Comparison of ENCODE assay signal across 8 cellular contexts in the genomic region with DNA sequence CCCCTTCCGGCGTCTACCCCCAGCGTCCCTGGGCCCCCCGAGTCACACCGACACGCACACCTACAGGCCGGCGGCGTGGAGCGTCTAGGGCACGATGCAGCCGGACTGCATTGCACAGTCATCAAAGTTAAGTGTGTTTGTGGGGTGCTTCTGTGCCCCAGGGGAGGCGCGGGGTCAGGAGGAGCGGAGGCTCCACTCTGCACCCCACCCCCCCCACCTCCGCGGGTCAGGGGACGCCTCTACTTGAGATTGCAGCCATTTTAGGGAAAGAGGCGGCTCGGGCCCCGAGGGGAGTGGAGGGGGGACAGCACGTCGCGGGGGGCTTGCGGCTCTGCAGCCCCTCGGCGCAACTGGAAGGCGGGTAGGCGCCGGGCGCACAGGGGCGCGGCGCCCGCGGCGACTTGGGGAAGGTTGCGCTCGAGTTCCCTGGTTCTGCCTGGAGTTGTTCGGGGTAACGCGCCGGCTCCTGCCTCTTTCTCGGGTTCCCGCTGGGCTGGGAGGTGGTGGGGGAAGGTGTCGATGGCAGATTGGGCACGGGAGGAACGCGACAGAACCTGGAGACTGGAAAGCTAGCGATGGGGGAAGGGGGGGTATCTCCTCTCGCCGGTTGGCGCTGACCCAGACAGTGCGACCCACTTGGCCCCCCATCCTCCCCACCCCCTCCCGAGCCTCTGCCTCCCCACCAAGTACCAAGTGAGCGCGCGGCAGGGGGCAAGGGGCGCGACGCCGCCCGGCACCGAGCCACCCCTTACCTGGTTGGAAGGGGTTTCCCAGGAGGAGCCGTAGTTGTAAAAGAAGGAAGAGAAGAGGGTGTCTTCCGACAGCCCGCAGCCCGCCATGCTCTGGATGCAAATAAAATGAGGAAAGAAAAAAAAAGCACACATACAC.
DNase-seq lines count a peak whose midpoint lies in the region; ATAC-seq, FAIRE-seq and TF ChIP-seq lines count a peak whose summit lies in the region.

No MANE protein-coding gene starts in this region.

- no peak for FAIRE-seq in H1 (lab: Jason Lieb, UNC)

- H3K4me1 Mint-ChIP-seq in T-cell (peaks cover 32 to 41% (median 39%) of the 10 kb centered on the region in 3 donors), naive B cell (peaks cover 28 to 45% (median 32%) of the 10 kb centered on the region in 3 donors)

- peak overlapping the region; percentile 96 to 100 for H3K4me2 ChIP-seq in H1 (ENCODE audit: insufficient read depth in 1 of 2, low read depth in 2 of 2, low read length in 2 of 2)

- H3K27me3 Mint-ChIP-seq in T-cell (peaks cover 61 to 65% of the 10 kb centered on the region in 2 donors), naive B cell (peaks cover 80 to 96% (median 89%) of the 10 kb centered on the region in 3 donors)

- TF ChIP-seq EP300 in H1 (IDR thresholded peaks at IDR 0.05; ENCODE audit: borderline replicate concordance in 1 of 2, low read depth in 2 of 2, low read length in 2 of 2), result no peak

- H2BK15ac ChIP-seq in H1 (ENCODE audit: low read length), result no peak overlapping the region

- peak overlapping the region; percentile 41 for H4K8ac ChIP-seq in H1 (ENCODE audit: extremely low read depth, insufficient read depth, low read length)

- no peaks in the 10 kb centered on the region for H3K79me1 ChIP-seq in H1 (ENCODE audit: low read depth, low read length)

- H3K18ac ChIP-seq in H1 (ENCODE audit: extremely low read depth, low read length), result peak overlapping the region; percentile 88

- no peak overlapping the region for H2BK120ac ChIP-seq in H1 (replicated peaks; ENCODE audit: low read depth, low read length)

- TF ChIP-seq POLR2A in H1 (IDR thresholded peaks at IDR 0.05; ENCODE audit: control extremely low read depth in 1 of 2, low read depth in 2 of 2, low read length in 2 of 2) (no peak), uterus (IDR thresholded peaks at IDR 0.05) (no peak)

- H3K23ac ChIP-seq in H1 (ENCODE audit: insufficient read length), result no peak overlapping the region

- H4K5ac ChIP-seq in H1 (ENCODE audit: insufficient read length, low read depth, low read length), result no peak overlapping the region

- ATAC-seq in T-cell (replicated peaks in 1 of 4), result no peak
- ATAC-seq in naive B cell (ENCODE audit: low read depth in 2 of 2), result no peak
- no peak for ATAC-seq in HG03571 (IDR thresholded peaks at IDR 0.05; ENCODE audit: unreplicated experiment)

- peak; percentile 24 for DNase-seq in NCI-H1105 (lab: John Stamatoyannopoulos, UW)
- no peak for DNase-seq in NCI-H1105 treated with DMSO at 0.1 percent for 48 hours (lab: John Stamatoyannopoulos, UW)
- peak in 2 of 34 experiments; percentile 2 to 6 for DNase-seq in T-cell
- DNase-seq in H1 (ENCODE audit: low read depth in 1 of 2, low spot score in 2 of 2), result peak in 1 of 2 experiments; percentile 83
- DNase-seq in naive B cell, result no peak
- peak; percentile 16 to 34 for DNase-seq in uterus
- no peak for DNase-seq in NCI-H510A (lab: John Stamatoyannopoulos, UW)

- H3K56ac ChIP-seq in H1 (replicated peaks; ENCODE audit: insufficient read length, low read depth, low read length), result no peak overlapping the region

- no peak overlapping the region; the same call in 1 of the 2 replicates for H2BK5ac ChIP-seq in H1 (ENCODE audit: low read depth, low read length)

- peaks cover 6 to 14% (median 10%) of the 10 kb centered on the region in 4 experiments for H3K4me1 ChIP-seq in H1 (replicated peaks in 1 of 4; ENCODE audit: control insufficient read depth in 3 of 4, insufficient read depth in 4 of 4, low read length in 3 of 4)
- H3K4me1 ChIP-seq in uterus, result peaks cover 0 to 9% of the 10 kb centered on the region in 2 donors

- CTCF ChIA-PET in T-cell (lab: Charles Lee) (no interaction called here), H1 (lab: Charles Lee; ENCODE audit: partially characterized antibody) (interaction anchor here (0.5 to 1.9 kb wide), 14 partner anchors 8 to 985 kb away, joined by 3 to 11 read pairs (median 4); no protein-coding TSS in a partner anchor)

- H3K9ac ChIP-seq in H1 (replicated peaks in 1 of 4; ENCODE audit: extremely low read depth in 1 of 4, low read depth in 3 of 4, low read length in 3 of 4), result peak overlapping the region in 2 of 4 experiments; percentile 25 to 31; a peak in 2 of 7 replicates

- H2BK20ac ChIP-seq in H1 (ENCODE audit: low read length), result no peak overlapping the region

- H2AFZ ChIP-seq in H1 (ENCODE audit: low read length), result no peak overlapping the region; the same call in 1 of the 2 replicates

- POLR2A ChIA-PET in T-cell (lab: Charles Lee) (no interaction called here), H1 (lab: Charles Lee; ENCODE audit: partially characterized antibody) (interaction anchor here (0.9 to 4.2 kb wide), 12 partner anchors 10 to 232 kb away, joined by 3 to 28 read pairs (median 4); partner anchors contain the start of gene DHX15)

- H2BK12ac ChIP-seq in H1 (ENCODE audit: low read depth, low read length), result peak overlapping the region; percentile 44; the same call in 1 of the 2 replicates

- H3K36me3 ChIP-seq in H1 (ENCODE audit: control insufficient read depth in 2 of 4, insufficient read depth in 4 of 4, low read length in 3 of 4) (no peaks in the 10 kb centered on the region; a peak in 1 of 8 replicates), uterus (no peaks in the 10 kb centered on the region)

- H3K4me3 Mint-ChIP-seq in T-cell (peak overlapping the region; percentile 86 to 96 (median 92)), naive B cell (peak overlapping the region; percentile 81 to 95 (median 92))

- H3K9me3 Mint-ChIP-seq in T-cell (no peaks in the 10 kb centered on the region), naive B cell (peaks cover 0 to 2% (median 0%) of the 10 kb centered on the region in 7 donors)

- peak overlapping the region; percentile 62 for H4K91ac ChIP-seq in H1 (replicated peaks; ENCODE audit: insufficient read length, low read length)

- WGBS in H1 (ENCODE audit: extremely low coverage in 1 of 2, insufficient coverage in 1 of 2, insufficient read length in 1 of 2, insufficient replicate concordance in 2 of 2, low coverage in 1 of 2, low lambda C conversion rate in 2 of 2, missing lambda C conversion rate in 1 of 2), 2 experiments, result 4% methylated on average over 54 of the region's 68 CpGs; no CpG with 5 or more reads in 1 of the 2 experiments

- no peak overlapping the region for H2AK5ac ChIP-seq in H1 (ENCODE audit: low read depth, low read length)

- intact Hi-C loops in uterus (cut with DNase I; ENCODE audit: low total_unique reads), result no loop called here

- H3K4me3 ChIP-seq in H1 (ENCODE audit: extremely low read depth in 1 of 4, insufficient read depth in 2 of 4, low read depth in 3 of 4, low read length in 4 of 4) (peak overlapping the region; percentile 66 to 80 (median 76)), uterus (peak overlapping the region; percentile 40 to 43)

- H3K27ac ChIP-seq in H1 (ENCODE audit: low read depth, low read length), result no peak overlapping the region
- peak overlapping the region; percentile 65 to 76 for H3K27ac ChIP-seq in uterus

- no peak overlapping the region for H3K4ac ChIP-seq in H1 (replicated peaks; ENCODE audit: insufficient read length, low read depth, low read length)

- H3K9me3 ChIP-seq in H1 (ENCODE audit: insufficient read depth in 2 of 2, low read depth in 1 of 2, low read length in 1 of 2) (no peaks in the 10 kb centered on the region), uterus (no peaks in the 10 kb centered on the region)

- peaks cover 26% of the 10 kb centered on the region for H3K23me2 ChIP-seq in H1 (ENCODE audit: low read depth, low read length)

- no peaks in the 10 kb centered on the region for H3K79me2 ChIP-seq in H1 (ENCODE audit: control insufficient read depth in 1 of 2, insufficient read depth in 2 of 2, low read length in 2 of 2)

- peaks cover 0 to 1% of the 10 kb centered on the region in 2 experiments for H4K20me1 ChIP-seq in H1 (replicated peaks in 1 of 2; ENCODE audit: control insufficient read depth in 1 of 2, insufficient read depth in 2 of 2, low read length in 2 of 2)

- no peak for TF ChIP-seq RAD21 in H1 (IDR thresholded peaks at IDR 0.05 in 1 of 2, conservative IDR thresholded peaks at IDR 0.05 in 1 of 2; ENCODE audit: low read depth in 2 of 2, low read length in 2 of 2)

- H3K27ac Mint-ChIP-seq in T-cell, result no peak overlapping the region
- peak overlapping the region in 4 of 6 donors; percentile 62 to 88 (median 72) for H3K27ac Mint-ChIP-seq in naive B cell

- H3K36me3 Mint-ChIP-seq in T-cell (no peaks in the 10 kb centered on the region), naive B cell (peaks cover 0 to 17% of the 10 kb centered on the region in 2 donors)

- H3K27me3 ChIP-seq in H1 (replicated peaks in 1 of 4; ENCODE audit: control insufficient read depth in 3 of 4, extremely low read depth in 1 of 4, insufficient read depth in 3 of 4, low read length in 3 of 4) (peaks cover 0 to 17% (median 8%) of the 10 kb centered on the region in 4 experiments; a peak in 6 of 7 replicates), uterus (no peaks in the 10 kb centered on the region)

- no peak overlapping the region for H3K14ac ChIP-seq in H1 (ENCODE audit: insufficient read length)

- no peak for TF ChIP-seq CTCF in H1 (IDR thresholded peaks at IDR 0.05; ENCODE audit: control extremely low read depth in 1 of 3, insufficient read depth in 1 of 3, low read depth in 1 of 3, low read length in 3 of 3)
- no peak for TF ChIP-seq CTCF in uterus (IDR thresholded peaks at IDR 0.05)

TF ChIP-seq in H1, 55 proteins besides CTCF, POLR2A, EP300 and RAD21:
- TF ChIP-seq PHF8 (conservative IDR thresholded peaks at IDR 0.05; ENCODE audit: low read depth, low read length), result peak; percentile 19; the same call in 1 of the 2 replicates
- TF ChIP-seq SIN3A (conservative IDR thresholded peaks at IDR 0.05 in 1 of 2, IDR thresholded peaks at IDR 0.05 in 1 of 2; ENCODE audit: low read depth in 1 of 2, low read length in 2 of 2), result peak in 1 of 2 experiments; percentile 11; a peak in 1 of 4 replicates
- TF ChIP-seq KDM4A (IDR thresholded peaks at IDR 0.05; ENCODE audit: low read depth, low read length, severe bottlenecking), result peak; percentile 50
- peak; percentile 93 for TF ChIP-seq YY1 (IDR thresholded peaks at IDR 0.05; ENCODE audit: low read depth, low read length)
- TF ChIP-seq ASH2L (IDR thresholded peaks at IDR 0.05; ENCODE audit: low read length), result no peak

Comparison
In these comparisons a context has a peak if more than half of its experiments do, and no peak if none do; other contexts are left out.
1. DNase-seq: peak in NCI-H1105 (single experiment) and uterus (2 of 2); none in NCI-H1105 treated with DMSO at 0.1 percent for 48 hours (single experiment), naive B cell (single experiment) and NCI-H510A (single experiment).
2. H3K27ac Mint-ChIP-seq: peak in naive B cell (4 of 6); none in T-cell (0 of 2).